ENCODE assay signal across 1 cellular context in the genomic region with DNA sequence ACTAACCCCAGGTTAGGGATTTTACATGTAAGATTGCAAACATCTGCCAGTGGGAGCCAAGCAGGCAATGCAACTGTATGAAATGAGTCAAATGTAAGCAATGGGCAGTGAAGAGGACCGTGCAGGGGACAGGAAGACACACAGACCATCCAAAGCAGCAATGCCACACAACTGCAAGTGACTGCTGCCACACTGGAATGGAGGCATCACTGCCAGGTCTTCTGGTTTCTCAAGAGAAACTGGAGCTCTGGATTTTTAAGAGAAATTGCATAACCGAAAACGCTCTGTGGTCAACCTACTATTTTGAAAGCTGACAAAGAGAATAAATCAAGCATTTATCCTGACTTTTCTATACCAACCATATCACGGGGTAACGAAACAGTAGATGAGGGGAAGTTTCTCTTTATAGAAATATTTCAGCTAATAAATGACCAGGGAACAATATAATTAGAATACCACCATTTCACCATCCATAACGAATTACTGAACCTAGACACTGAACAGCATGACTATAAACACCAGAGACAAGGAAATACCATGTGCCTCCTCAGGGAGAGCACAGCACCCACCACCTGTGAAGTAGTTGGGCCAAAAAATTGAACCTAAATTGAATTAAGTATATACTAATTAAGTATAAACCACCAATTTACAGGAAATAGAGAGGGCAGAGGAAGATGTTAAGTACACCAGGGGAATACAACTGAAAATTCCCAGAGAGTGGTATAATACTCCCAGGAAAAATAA.
TF ChIP-seq lines count a peak whose summit lies in the region.

No MANE protein-coding gene starts in this region.

TF ChIP-seq in GM23338, 12 proteins besides CTCF, POLR2A, EP300 and RAD21 (continued from another document):
- no peak for TF ChIP-seq REST (IDR thresholded peaks at IDR 0.05; ENCODE audit: unreplicated experiment)
- TF ChIP-seq POLR2AphosphoS5 (IDR thresholded peaks at IDR 0.05; ENCODE audit: low read depth): no peak
- no peak for TF ChIP-seq STAT1 (IDR thresholded peaks at IDR 0.05; ENCODE audit: unreplicated experiment)
- TF ChIP-seq EZH2 (IDR thresholded peaks at IDR 0.05; ENCODE audit: low read depth, unreplicated experiment): no peak
- TF ChIP-seq, protein P1, sequence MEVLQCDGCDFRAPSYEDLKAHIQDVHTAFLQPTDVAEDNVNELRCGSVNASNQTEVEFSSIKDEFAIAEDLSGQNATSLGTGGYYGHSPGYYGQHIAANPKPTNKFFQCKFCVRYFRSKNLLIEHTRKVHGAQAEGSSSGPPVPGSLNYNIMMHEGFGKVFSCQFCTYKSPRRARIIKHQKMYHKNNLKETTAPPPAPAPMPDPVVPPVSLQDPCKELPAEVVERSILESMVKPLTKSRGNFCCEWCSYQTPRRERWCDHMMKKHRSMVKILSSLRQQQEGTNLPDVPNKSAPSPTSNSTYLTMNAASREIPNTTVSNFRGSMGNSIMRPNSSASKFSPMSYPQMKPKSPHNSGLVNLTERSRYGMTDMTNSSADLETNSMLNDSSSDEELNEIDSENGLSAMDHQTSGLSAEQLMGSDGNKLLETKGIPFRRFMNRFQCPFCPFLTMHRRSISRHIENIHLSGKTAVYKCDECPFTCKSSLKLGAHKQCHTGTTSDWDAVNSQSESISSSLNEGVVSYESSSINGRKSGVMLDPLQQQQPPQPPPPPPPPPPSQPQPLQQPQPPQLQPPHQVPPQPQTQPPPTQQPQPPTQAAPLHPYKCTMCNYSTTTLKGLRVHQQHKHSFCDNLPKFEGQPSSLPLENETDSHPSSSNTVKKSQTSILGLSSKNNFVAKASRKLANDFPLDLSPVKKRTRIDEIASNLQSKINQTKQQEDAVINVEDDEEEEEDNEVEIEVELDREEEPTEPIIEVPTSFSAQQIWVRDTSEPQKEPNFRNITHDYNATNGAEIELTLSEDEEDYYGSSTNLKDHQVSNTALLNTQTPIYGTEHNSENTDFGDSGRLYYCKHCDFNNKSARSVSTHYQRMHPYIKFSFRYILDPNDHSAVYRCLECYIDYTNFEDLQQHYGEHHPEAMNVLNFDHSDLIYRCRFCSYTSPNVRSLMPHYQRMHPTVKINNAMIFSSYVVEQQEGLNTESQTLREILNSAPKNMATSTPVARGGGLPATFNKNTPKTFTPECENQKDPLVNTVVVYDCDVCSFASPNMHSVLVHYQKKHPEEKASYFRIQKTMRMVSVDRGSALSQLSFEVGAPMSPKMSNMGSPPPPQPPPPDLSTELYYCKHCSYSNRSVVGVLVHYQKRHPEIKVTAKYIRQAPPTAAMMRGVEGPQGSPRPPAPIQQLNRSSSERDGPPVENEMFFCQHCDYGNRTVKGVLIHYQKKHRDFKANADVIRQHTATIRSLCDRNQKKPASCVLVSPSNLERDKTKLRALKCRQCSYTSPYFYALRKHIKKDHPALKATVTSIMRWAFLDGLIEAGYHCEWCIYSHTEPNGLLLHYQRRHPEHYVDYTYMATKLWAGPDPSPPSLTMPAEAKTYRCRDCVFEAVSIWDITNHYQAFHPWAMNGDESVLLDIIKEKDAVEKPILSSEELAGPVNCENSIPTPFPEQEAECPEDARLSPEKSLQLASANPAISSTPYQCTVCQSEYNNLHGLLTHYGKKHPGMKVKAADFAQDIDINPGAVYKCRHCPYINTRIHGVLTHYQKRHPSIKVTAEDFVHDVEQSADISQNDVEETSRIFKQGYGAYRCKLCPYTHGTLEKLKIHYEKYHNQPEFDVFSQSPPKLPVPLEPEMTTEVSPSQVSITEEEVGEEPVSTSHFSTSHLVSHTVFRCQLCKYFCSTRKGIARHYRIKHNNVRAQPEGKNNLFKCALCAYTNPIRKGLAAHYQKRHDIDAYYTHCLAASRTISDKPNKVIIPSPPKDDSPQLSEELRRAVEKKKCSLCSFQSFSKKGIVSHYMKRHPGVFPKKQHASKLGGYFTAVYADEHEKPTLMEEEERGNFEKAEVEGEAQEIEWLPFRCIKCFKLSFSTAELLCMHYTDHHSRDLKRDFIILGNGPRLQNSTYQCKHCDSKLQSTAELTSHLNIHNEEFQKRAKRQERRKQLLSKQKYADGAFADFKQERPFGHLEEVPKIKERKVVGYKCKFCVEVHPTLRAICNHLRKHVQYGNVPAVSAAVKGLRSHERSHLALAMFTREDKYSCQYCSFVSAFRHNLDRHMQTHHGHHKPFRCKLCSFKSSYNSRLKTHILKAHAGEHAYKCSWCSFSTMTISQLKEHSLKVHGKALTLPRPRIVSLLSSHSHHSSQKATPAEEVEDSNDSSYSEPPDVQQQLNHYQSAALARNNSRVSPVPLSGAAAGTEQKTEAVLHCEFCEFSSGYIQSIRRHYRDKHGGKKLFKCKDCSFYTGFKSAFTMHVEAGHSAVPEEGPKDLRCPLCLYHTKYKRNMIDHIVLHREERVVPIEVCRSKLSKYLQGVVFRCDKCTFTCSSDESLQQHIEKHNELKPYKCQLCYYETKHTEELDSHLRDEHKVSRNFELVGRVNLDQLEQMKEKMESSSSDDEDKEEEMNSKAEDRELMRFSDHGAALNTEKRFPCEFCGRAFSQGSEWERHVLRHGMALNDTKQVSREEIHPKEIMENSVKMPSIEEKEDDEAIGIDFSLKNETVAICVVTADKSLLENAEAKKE (CRISPR knock-in tag; IDR thresholded peaks at IDR 0.05): no peak
- no peak for TF ChIP-seq ZNF331 (CRISPR knock-in tag; IDR thresholded peaks at IDR 0.05; ENCODE audit: low read depth)
